ENCODE assay signal across 8 cellular contexts in the genomic region with DNA sequence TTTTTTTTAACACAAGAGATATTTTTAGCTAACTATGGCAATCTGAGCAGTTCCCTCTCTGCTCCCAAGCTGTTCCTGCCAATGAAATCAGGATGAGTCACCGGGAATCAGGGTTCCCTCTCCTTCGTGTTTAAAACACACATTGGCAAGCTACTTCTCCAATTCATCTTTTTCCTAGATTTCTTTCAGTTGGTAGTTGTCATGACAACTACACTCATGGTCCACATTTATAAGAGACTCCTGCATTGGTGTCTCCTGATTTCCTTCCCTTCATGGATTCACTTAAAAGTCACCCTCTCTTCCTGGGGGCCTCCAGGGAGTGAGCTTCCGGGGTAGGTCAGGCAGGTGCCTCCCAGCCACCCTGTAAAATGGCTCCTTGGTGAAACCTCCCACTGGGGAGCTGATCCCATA.
DNase-seq lines count a peak whose midpoint lies in the region; ATAC-seq and TF ChIP-seq lines count a peak whose summit lies in the region.

No MANE protein-coding gene starts in this region.

- H3K27me3 ChIP-seq in SK-N-SH (ENCODE audit: insufficient read depth) (no peaks in the 10 kb centered on the region), trophoblast cell (ENCODE audit: insufficient read depth, low read length) (no peaks in the 10 kb centered on the region)

- H3K4me1 ChIP-seq in SK-N-SH (ENCODE audit: control insufficient read depth in 1 of 2, insufficient read depth in 2 of 2, low read depth in 1 of 2, low read length in 1 of 2) (peaks cover 53 to 70% of the 10 kb centered on the region in 2 experiments), trophoblast cell (ENCODE audit: control insufficient read depth in 1 of 2, insufficient read depth in 2 of 2, low read length in 2 of 2) (peaks cover 17 to 42% of the 10 kb centered on the region in 2 experiments)

- H3K79me2 ChIP-seq in SK-N-SH (ENCODE audit: insufficient read depth) (peaks cover 5% of the 10 kb centered on the region; the same call in 1 of the 2 replicates), trophoblast cell (ENCODE audit: control insufficient read depth, insufficient read depth, low read length, poor library complexity) (peaks cover 9% of the 10 kb centered on the region)

- TF ChIP-seq RAD21 in SK-N-SH (IDR thresholded peaks at IDR 0.05; ENCODE audit: low read length): no peak

- H3K9ac ChIP-seq in SK-N-SH: peak overlapping the region; percentile 82
- no peak overlapping the region for H3K9ac ChIP-seq in trophoblast cell (ENCODE audit: low read length)

- peak overlapping the region; percentile 57 for H4K8ac ChIP-seq in trophoblast cell (ENCODE audit: low read depth, low read length)

- peak overlapping the region; percentile 78 for H2BK120ac ChIP-seq in trophoblast cell (ENCODE audit: insufficient read depth, low read length, poor library complexity)

- H3K27ac ChIP-seq in SK-N-SH (ENCODE audit: low read depth in 2 of 2, low read length in 1 of 2) (peak overlapping the region; percentile 97 to 99), trophoblast cell (ENCODE audit: low read depth, low read length) (peak overlapping the region; percentile 79)

- H2BK5ac ChIP-seq in trophoblast cell (ENCODE audit: low read depth, low read length, poor library complexity): peak overlapping the region; percentile 79

- TF ChIP-seq EP300 in SK-N-SH (IDR thresholded peaks at IDR 0.05; ENCODE audit: borderline replicate concordance in 1 of 2, low read depth in 1 of 2, low read length in 1 of 2): peak in 1 of 2 experiments; percentile 66; a peak in 2 of 4 replicates

- peak overlapping the region; percentile 76 for H4K91ac ChIP-seq in trophoblast cell (ENCODE audit: low read depth, low read length)

- peak overlapping the region; percentile 18 for H3K18ac ChIP-seq in trophoblast cell (ENCODE audit: low read length)

- no peak for ATAC-seq in GM21786 (IDR thresholded peaks at IDR 0.05; ENCODE audit: unreplicated experiment)

- H2AFZ ChIP-seq in SK-N-SH (ENCODE audit: low read depth) (no peak overlapping the region), trophoblast cell (ENCODE audit: insufficient read depth, low read length, poor library complexity) (peak overlapping the region; percentile 3)

- peaks cover 67% of the 10 kb centered on the region for H3F3A ChIP-seq in SK-N-SH (replicated peaks; ENCODE audit: insufficient read depth)

- 0% methylated on average over 3 of the region's 3 CpGs for WGBS in SK-N-SH (ENCODE audit: low lambda C conversion rate)
- WGBS in trophoblast cell (ENCODE audit: extremely low coverage, insufficient coverage, insufficient read length): no CpG with 5 or more reads among the region's 3 CpGs

- peaks cover 0 to 5% of the 10 kb centered on the region in 2 experiments for H3K36me3 ChIP-seq in SK-N-SH (replicated peaks in 1 of 2; ENCODE audit: control insufficient read depth in 1 of 2, insufficient read depth in 2 of 2, low read length in 1 of 2)
- H3K36me3 ChIP-seq in trophoblast cell (ENCODE audit: control insufficient read depth in 1 of 2, insufficient read depth in 2 of 2, low read length in 2 of 2): no peaks in the 10 kb centered on the region

- peak overlapping the region; percentile 68 for H3K4me2 ChIP-seq in SK-N-SH
- no peak overlapping the region for H3K4me2 ChIP-seq in trophoblast cell (ENCODE audit: low read length)

- peaks cover 57% of the 10 kb centered on the region for H3K79me1 ChIP-seq in trophoblast cell (ENCODE audit: low read length)

- POLR2A ChIA-PET in SK-N-SH (lab: Yijun Ruan, JAX): no interaction called here

- peak; percentile 48 for DNase-seq in Caki2 (ENCODE audit: low read depth)
- no peak for DNase-seq in SK-N-SH
- peak; percentile 75 for DNase-seq in fibroblast of the conjunctiva (ENCODE audit: low read depth)
- DNase-seq in trophoblast cell: peak in 1 of 2 donors; percentile 32
- no peak for DNase-seq in NCI-H510A treated with DMSO at 0.1 percent for 48 hours (lab: John Stamatoyannopoulos, UW)
- DNase-seq in activated CD8-positive, alpha-beta memory T cell treated with anti-CD3 and anti-CD28 coated beads, Interleukin-2, amount 50 U/mL, for 4 hours: no peak
- DNase-seq in ecto neural progenitor cell (ENCODE audit: low spot score): no peak

- H4K20me1 ChIP-seq in SK-N-SH (ENCODE audit: insufficient read depth): no peaks in the 10 kb centered on the region

- TF ChIP-seq CTCF in SK-N-SH (IDR thresholded peaks at IDR 0.05): no peak

- no peak overlapping the region; a peak in 1 of 4 replicates for H3K4me3 ChIP-seq in SK-N-SH (ENCODE audit: low read depth in 2 of 2, low read length in 1 of 2)
- no peak overlapping the region for H3K4me3 ChIP-seq in trophoblast cell (ENCODE audit: low read depth, low read length)

- CTCF ChIA-PET in SK-N-SH (lab: Yijun Ruan, JAX): interaction anchor here (1.1 kb wide), 1 partner anchor 59 kb away, joined by 6 read pairs; no protein-coding TSS in a partner anchor

- no peak overlapping the region for H3K23ac ChIP-seq in trophoblast cell (ENCODE audit: low read length)

- H3K4ac ChIP-seq in trophoblast cell (ENCODE audit: low read depth, low read length): peak overlapping the region; percentile 30

- H4K12ac ChIP-seq in trophoblast cell (ENCODE audit: low read depth, low read length): no peak overlapping the region

- in situ Hi-C loops in Caki2 (cut with HindIII; ENCODE audit: low pct_unique_long_range_greater_than_20kb, low sequenced_read_pairs): no loop called here

- H3K9me2 ChIP-seq in SK-N-SH: no peaks in the 10 kb centered on the region

- H3K14ac ChIP-seq in trophoblast cell (ENCODE audit: low read length): peak overlapping the region; percentile 41

- peak overlapping the region; percentile 2 for H2AK5ac ChIP-seq in trophoblast cell (ENCODE audit: low read length)

- H2BK12ac ChIP-seq in trophoblast cell (ENCODE audit: low read length): peak overlapping the region; percentile 53

- H3K9me3 ChIP-seq in SK-N-SH: no peaks in the 10 kb centered on the region
- H3K9me3 ChIP-seq in trophoblast cell (ENCODE audit: insufficient read depth, low read depth, low read length): peaks cover under 1% of the 10 kb centered on the region

TF ChIP-seq in SK-N-SH, 30 proteins besides CTCF, POLR2A, EP300 and RAD21 (continues in another document):
- TF ChIP-seq MEF2A (IDR thresholded peaks at IDR 0.05; ENCODE audit: borderline replicate concordance, low read depth) (peak; percentile 94), ZBTB33 (IDR thresholded peaks at IDR 0.05; ENCODE audit: borderline replicate concordance, low read depth) (no peak), TAF1 (IDR thresholded peaks at IDR 0.05; ENCODE audit: borderline replicate concordance, low read depth, low read length) (no peak), EZH2phosphoT487 (IDR thresholded peaks at IDR 0.05; ENCODE audit: borderline replicate concordance, low read depth) (no peak), SMC3 (IDR thresholded peaks at IDR 0.05; ENCODE audit: low read depth, low read length) (no peak), RCOR1 (IDR thresholded peaks at IDR 0.05; ENCODE audit: low read length) (no peak), FOXM1 (IDR thresholded peaks at IDR 0.05; ENCODE audit: low read depth) (0 out of 2 replicates have a peak, but pooled peaks have one; percentile 22), GABPA (IDR thresholded peaks at IDR 0.05; ENCODE audit: low read depth) (no peak), TEAD4 (IDR thresholded peaks at IDR 0.05; ENCODE audit: borderline replicate concordance, insufficient read depth) (peak; percentile 55; the same call in 1 of the 2 replicates), RXRA (IDR thresholded peaks at IDR 0.05; ENCODE audit: borderline replicate concordance, low read depth) (peak; percentile 52), USF2 (IDR thresholded peaks at IDR 0.05; ENCODE audit: borderline replicate concordance, low read depth, low read length) (no peak), FOSL2 (IDR thresholded peaks at IDR 0.05; ENCODE audit: borderline replicate concordance, low read depth) (peak; percentile 87), GATA2 (CRISPR knock-in tag; IDR thresholded peaks at IDR 0.05) (no peak), IRF3 (IDR thresholded peaks at IDR 0.05; ENCODE audit: low read depth, low read length) (no peak), JUND (IDR thresholded peaks at IDR 0.05) (peak; percentile 87), MAX (IDR thresholded peaks at IDR 0.05; ENCODE audit: low read depth) (peak; percentile 78), MXI1 (IDR thresholded peaks at IDR 0.05; ENCODE audit: low read depth, low read length) (no peak)

Comparison
In these comparisons a context has a peak if more than half of its experiments do, and no peak if none do; other contexts are left out.
1. DNase-seq: peak in Caki2 (single experiment) and fibroblast of the conjunctiva (single experiment); none in SK-N-SH (single experiment), NCI-H510A treated with DMSO at 0.1 percent for 48 hours (single experiment), activated CD8-positive, alpha-beta memory T cell treated with anti-CD3 and anti-CD28 coated beads, Interleukin-2, amount 50 U/mL, for 4 hours (single experiment) and ecto neural progenitor cell (single experiment).